14 cellular contexts compared by ENCODE assay signal in genomic region chrX:2397648-2398340, GRCh38.
DNase-seq lines count a peak whose midpoint lies in the region; ATAC-seq, FAIRE-seq and TF ChIP-seq lines count a peak whose summit lies in the region.
"Had no signal": no experiment of that assay in that cellular context is flagged by ENCODE, and none has a peak within 500 bp of the region (broad histone marks: within the 10 kb centered on the region; RNA-seq: fewer than 3 reads in every experiment).

No MANE protein-coding gene starts in this region.

- POLR2A ChIA-PET in HCT116 (lab: Charles Lee) = no interaction called here

- no peaks in the 10 kb centered on the region for H3K9me2 ChIP-seq in HCT116 (ENCODE audit: insufficient read depth)

- no peak for TF ChIP-seq POLR2A in HCT116 (IDR thresholded peaks at IDR 0.05; ENCODE audit: borderline replicate concordance, extremely low read depth, insufficient read depth, insufficient read length)

- H3K27me3 ChIP-seq in HCT116 (ENCODE audit: insufficient read depth, low read length) (no peaks in the 10 kb centered on the region), astrocyte (ENCODE audit: insufficient read depth, low read length) (no peaks in the 10 kb centered on the region), foreskin keratinocyte (no peaks in the 10 kb centered on the region)
- H3K27me3 ChIP-seq: transverse colon had no signal

- no peak for TF ChIP-seq CTCF in HCT116 (IDR thresholded peaks at IDR 0.05 in 2 of 3, conservative IDR thresholded peaks at IDR 0.05 in 1 of 3; ENCODE audit: borderline replicate concordance in 1 of 3, insufficient read depth in 1 of 3, low read depth in 2 of 3, low read length in 2 of 3)
- no peak for TF ChIP-seq CTCF in astrocyte (IDR thresholded peaks at IDR 0.05; ENCODE audit: insufficient read depth, low read depth, low read length)
- TF ChIP-seq CTCF in foreskin keratinocyte (conservative IDR thresholded peaks at IDR 0.05) = peak; percentile 18
- TF ChIP-seq CTCF in type B pancreatic cell (conservative IDR thresholded peaks at IDR 0.05) = no peak

- peak overlapping the region; percentile 59 for H3K4me2 ChIP-seq in HCT116 (ENCODE audit: low read length)
- H3K4me2 ChIP-seq in astrocyte (ENCODE audit: low read length) = peak overlapping the region; percentile 49

- no peak overlapping the region for H2AFZ ChIP-seq in HCT116 (ENCODE audit: low read depth, low read length, poor library complexity, severe bottlenecking)
- H2AFZ ChIP-seq in astrocyte (ENCODE audit: low read depth, low read length) = no peak overlapping the region

- peak; percentile 42 for DNase-seq in HCT116 (ENCODE audit: low read depth, low spot score)
- DNase-seq in astrocyte (ENCODE audit: low read depth) = peak; percentile 64
- DNase-seq in foreskin keratinocyte = peak; percentile 64 to 79
- no peak for DNase-seq in type B pancreatic cell (ENCODE audit: extremely low spot score, unreplicated experiment)
- DNase-seq in T-helper 2 cell treated with Interferon-gamma antibody and Interleukin-4, amounts not matched to agents 5 μg/mL and 100 μg/mL, for 36 hours (ENCODE audit: low spot score) = no peak
- DNase-seq in DMS 273 (lab: John Stamatoyannopoulos, UW; ENCODE audit: unreplicated experiment) = no peak
- no peak for DNase-seq in T-helper 17 cell
- no peak for DNase-seq in activated naive CD4-positive, alpha-beta T cell treated with Interleukin-2 at 50 U/mL for 16 hours
- DNase-seq: effector CD4-positive, alpha-beta T cell; NCI-H1092; NCI-H510A; transverse colon had no signal

- no peak overlapping the region for H3K4me3 ChIP-seq in HCT116 (replicated peaks in 1 of 2; ENCODE audit: low read depth in 1 of 2, low read length in 2 of 2)
- H3K4me3 ChIP-seq in astrocyte (ENCODE audit: insufficient read depth, low read depth, low read length) = no peak overlapping the region
- H3K4me3 ChIP-seq: transverse colon had no signal

- CTCF ChIA-PET in HCT116 (lab: Charles Lee) = no interaction called here

- H3K27ac Mint-ChIP-seq in astrocyte (ENCODE audit: unreplicated experiment) = no peak overlapping the region
- H3K27ac Mint-ChIP-seq in type B pancreatic cell = peak overlapping the region; percentile 13
- no peak overlapping the region for H3K27ac Mint-ChIP-seq in T-helper 2 cell treated with Interferon-gamma antibody and Interleukin-4, amounts not matched to agents 5 μg/mL and 100 μg/mL, for 36 hours
- H3K27ac Mint-ChIP-seq in T-helper 17 cell = no peak overlapping the region
- H3K27ac Mint-ChIP-seq: memory B cell had no signal

- H3K4me3 Mint-ChIP-seq in astrocyte (ENCODE audit: unreplicated experiment) (no peak overlapping the region), type B pancreatic cell (no peak overlapping the region), T-helper 17 cell (no peak overlapping the region)
- H3K4me3 Mint-ChIP-seq in T-helper 2 cell treated with Interferon-gamma antibody and Interleukin-4, amounts not matched to agents 5 μg/mL and 100 μg/mL, for 36 hours = no peak overlapping the region
- H3K4me3 Mint-ChIP-seq: memory B cell had no signal

- no peaks in the 10 kb centered on the region for H4K20me1 ChIP-seq in HCT116 (ENCODE audit: insufficient read depth)
- H4K20me1 ChIP-seq in astrocyte (ENCODE audit: insufficient read depth, low read length) = peaks cover 9% of the 10 kb centered on the region

- no peak for FAIRE-seq in astrocyte (lab: Jason Lieb, UNC)
- FAIRE-seq: D721Med had no signal

- H3K36me3 ChIP-seq in HCT116 (ENCODE audit: control insufficient read depth in 1 of 2, insufficient read depth in 2 of 2, low read length in 2 of 2) = no peaks in the 10 kb centered on the region
- no peaks in the 10 kb centered on the region for H3K36me3 ChIP-seq in astrocyte (ENCODE audit: insufficient read depth, low read length)
- H3K36me3 ChIP-seq: transverse colon had no signal

- H3K9me3 ChIP-seq in HCT116 (ENCODE audit: control insufficient read depth in 1 of 2, insufficient read depth in 1 of 2, low read depth in 1 of 2, low read length in 2 of 2) = no peaks in the 10 kb centered on the region
- H3K9me3 ChIP-seq in astrocyte (ENCODE audit: insufficient read depth, low read depth, low read length) = no peaks in the 10 kb centered on the region
- H3K9me3 ChIP-seq in T-helper 17 cell (ENCODE audit: control insufficient read depth, low read length, poor library complexity, severe bottlenecking) = no peaks in the 10 kb centered on the region
- H3K9me3 ChIP-seq: transverse colon had no signal

- H3K4me1 Mint-ChIP-seq in astrocyte (ENCODE audit: low read depth, unreplicated experiment) = peaks cover 10% of the 10 kb centered on the region
- peaks cover 25% of the 10 kb centered on the region for H3K4me1 Mint-ChIP-seq in type B pancreatic cell (ENCODE audit: unreplicated experiment)
- no peaks in the 10 kb centered on the region for H3K4me1 Mint-ChIP-seq in T-helper 2 cell treated with Interferon-gamma antibody and Interleukin-4, amounts not matched to agents 5 μg/mL and 100 μg/mL, for 36 hours (ENCODE audit: low read depth)
- H3K4me1 Mint-ChIP-seq in T-helper 17 cell = peaks cover 5% of the 10 kb centered on the region

- no peak for TF ChIP-seq RAD21 in HCT116 (IDR thresholded peaks at IDR 0.05; ENCODE audit: low read depth)

- no peaks in the 10 kb centered on the region for H3K27me3 Mint-ChIP-seq in astrocyte (ENCODE audit: low read depth, unreplicated experiment)
- no peaks in the 10 kb centered on the region for H3K27me3 Mint-ChIP-seq in type B pancreatic cell
- H3K27me3 Mint-ChIP-seq in T-helper 2 cell treated with Interferon-gamma antibody and Interleukin-4, amounts not matched to agents 5 μg/mL and 100 μg/mL, for 36 hours (ENCODE audit: low read depth) = no peaks in the 10 kb centered on the region
- no peaks in the 10 kb centered on the region for H3K27me3 Mint-ChIP-seq in T-helper 17 cell
- H3K27me3 Mint-ChIP-seq: memory B cell had no signal

- H3K9me3 Mint-ChIP-seq in astrocyte (ENCODE audit: unreplicated experiment) (no peaks in the 10 kb centered on the region), type B pancreatic cell (no peaks in the 10 kb centered on the region)
- H3K9me3 Mint-ChIP-seq in T-helper 2 cell treated with Interferon-gamma antibody and Interleukin-4, amounts not matched to agents 5 μg/mL and 100 μg/mL, for 36 hours = no peaks in the 10 kb centered on the region
- H3K9me3 Mint-ChIP-seq: memory B cell had no signal

- RAD21 ChIA-PET in HCT116 (lab: Charles Lee; ENCODE audit: low non-redundant PET in 1 of 2, low total read pairs in 2 of 2, uncharacterized antibody in 2 of 2, unreplicated experiment in 2 of 2) = no interaction called here

- H3K9ac ChIP-seq in HCT116 (ENCODE audit: low read length) (peak overlapping the region; percentile 12), astrocyte (ENCODE audit: low read length) (no peak overlapping the region)

- H3K4me1 ChIP-seq in HCT116 (ENCODE audit: control insufficient read depth in 1 of 2, insufficient read depth in 2 of 2, low read length in 2 of 2) = peaks cover 44 to 66% of the 10 kb centered on the region in 2 experiments
- peaks cover 24% of the 10 kb centered on the region for H3K4me1 ChIP-seq in astrocyte (ENCODE audit: insufficient read depth, low read length)
- peaks cover 14% of the 10 kb centered on the region for H3K4me1 ChIP-seq in foreskin keratinocyte

- BruUV-seq in HCT116 (replicated peaks; lab: Mats Ljungman, UMichigan) = no TSS peak

- H3K36me3 Mint-ChIP-seq in astrocyte (ENCODE audit: low read depth, unreplicated experiment) = peaks cover 12% of the 10 kb centered on the region
- H3K36me3 Mint-ChIP-seq in type B pancreatic cell = peaks cover 10% of the 10 kb centered on the region
- no peaks in the 10 kb centered on the region for H3K36me3 Mint-ChIP-seq in T-helper 2 cell treated with Interferon-gamma antibody and Interleukin-4, amounts not matched to agents 5 μg/mL and 100 μg/mL, for 36 hours (ENCODE audit: low read depth)
- H3K36me3 Mint-ChIP-seq in T-helper 17 cell (ENCODE audit: low read depth) = peaks cover 9% of the 10 kb centered on the region

- intact Hi-C loops in HCT116 (cut with micrococcal nuclease) = no loop called here

- H3K79me2 ChIP-seq in HCT116 (ENCODE audit: insufficient read depth, low read length) (no peaks in the 10 kb centered on the region), astrocyte (ENCODE audit: insufficient read depth, low read length) (no peaks in the 10 kb centered on the region)

- H3K27ac ChIP-seq in HCT116 (ENCODE audit: low read depth, low read length) (peak overlapping the region; percentile 57), astrocyte (ENCODE audit: low read depth, low read length) (no peak overlapping the region), foreskin keratinocyte (peak overlapping the region; percentile 19)
- H3K27ac ChIP-seq: transverse colon had no signal

- ATAC-seq in HCT116 (peak; percentile 33), foreskin keratinocyte (peak; percentile 58), T-helper 17 cell (no peak)

TF ChIP-seq in HCT116, 20 proteins besides CTCF, POLR2A, EP300 and RAD21:
- TF ChIP-seq EZH2 (IDR thresholded peaks at IDR 0.05) (no peak), POLR2AphosphoS5 (IDR thresholded peaks at IDR 0.05; ENCODE audit: low read depth, low read length) (no peak), CBX3 (IDR thresholded peaks at IDR 0.05; ENCODE audit: low read depth) (no peak), SP1 (IDR thresholded peaks at IDR 0.05; ENCODE audit: low read depth) (no peak), EZH2phosphoT487 (IDR thresholded peaks at IDR 0.05; ENCODE audit: borderline replicate concordance) (no peak), ELF1 (IDR thresholded peaks at IDR 0.05; ENCODE audit: borderline replicate concordance, low read depth) (no peak), EGR1 (IDR thresholded peaks at IDR 0.05; ENCODE audit: low read depth) (no peak), ZNF274 (IDR thresholded peaks at IDR 0.05; ENCODE audit: low read depth, low read length) (no peak), TCF7L2 (IDR thresholded peaks at IDR 0.05; ENCODE audit: borderline replicate concordance, extremely low read depth, insufficient read depth, insufficient read length) (no peak), SIN3A (IDR thresholded peaks at IDR 0.05; ENCODE audit: low read depth) (no peak), ATF3 (IDR thresholded peaks at IDR 0.05) (no peak), CEBPB (IDR thresholded peaks at IDR 0.05; ENCODE audit: low read depth) (no peak)
TF ChIP-seq in HCT116: peak in this region for 0.

Comparison
In these comparisons a context has a peak if more than half of its experiments do, and no peak if none do; other contexts are left out.
1. DNase-seq: peak in HCT116 (single experiment), astrocyte (single experiment) and foreskin keratinocyte (2 of 2); none in type B pancreatic cell (single experiment), T-helper 2 cell treated with Interferon-gamma antibody and Interleukin-4, amounts not matched to agents 5 μg/mL and 100 μg/mL, for 36 hours (single experiment), DMS 273 (single experiment), T-helper 17 cell (0 of 3) and activated naive CD4-positive, alpha-beta T cell treated with Interleukin-2 at 50 U/mL for 16 hours (single experiment).